ENCODE assay signal across 17 cellular contexts in the genomic region with DNA sequence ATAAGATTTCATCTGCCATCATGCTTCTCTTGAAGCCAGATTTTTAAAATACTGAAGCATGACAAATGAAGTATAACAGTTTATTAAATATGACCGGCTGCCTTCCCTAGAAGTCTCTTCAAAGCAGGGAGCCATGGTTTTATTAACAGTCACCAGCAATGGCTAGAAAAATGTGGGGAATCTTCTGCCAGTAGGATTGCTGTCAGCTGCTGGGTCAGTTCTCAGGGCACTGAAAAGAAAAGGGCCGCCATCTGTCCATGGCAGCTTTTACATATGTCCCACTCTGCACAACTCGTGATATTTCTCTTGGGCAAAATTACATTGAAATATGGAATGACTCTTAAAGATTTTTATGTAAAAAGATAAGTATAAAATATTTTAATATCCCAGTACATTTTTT. TPM values are rescaled to one million over a fixed set of nuclear protein-coding genes. Genes with fewer than 3 reads are reported as not detected.
DNase-seq lines count a peak whose midpoint lies in the region; ATAC-seq, FAIRE-seq and TF ChIP-seq lines count a peak whose summit lies in the region.
"Had no signal": no experiment of that assay in that cellular context is flagged by ENCODE, and none has a peak within 500 bp of the region (broad histone marks: within the 10 kb centered on the region; RNA-seq: fewer than 3 reads in every experiment).

No MANE protein-coding gene starts in this region.

- no peaks in the 10 kb centered on the region for H3K27me3 Mint-ChIP-seq in T-helper 2 cell treated with Interferon-gamma antibody and Interleukin-4, amounts not matched to agents 5 μg/mL and 100 μg/mL, for 36 hours (ENCODE audit: low read depth)
- H3K27me3 Mint-ChIP-seq in astrocyte (ENCODE audit: low read depth, unreplicated experiment), result no peaks in the 10 kb centered on the region
- H3K27me3 Mint-ChIP-seq in mesothelial cell of epicardium (ENCODE audit: low read depth), result peaks cover 4% of the 10 kb centered on the region
- no peaks in the 10 kb centered on the region for H3K27me3 Mint-ChIP-seq in stimulated activated naive B cell treated with anti-CD40 and anti-IgM and Interleukin-4, amounts not matched to agents 10 μg/mL and 1 μg/mL and 100 μg/mL, for 72 hours
- no peaks in the 10 kb centered on the region for H3K27me3 Mint-ChIP-seq in activated CD4-positive, alpha-beta T cell treated with anti-CD3 and anti-CD28 coated beads, Interleukin-2, amount 10 ng/mL, durations not matched to agents 7 days and 5 days
- H3K27me3 Mint-ChIP-seq: central memory CD8-positive, alpha-beta T cell had no signal

- H3K4me1 ChIP-seq in astrocyte (ENCODE audit: insufficient read depth, low read length), result peaks cover 6% of the 10 kb centered on the region
- H3K4me1 ChIP-seq in upper lobe of right lung, result peaks cover 12% of the 10 kb centered on the region

- H3K79me2 ChIP-seq in astrocyte (ENCODE audit: insufficient read depth, low read length), result peaks cover 21% of the 10 kb centered on the region

- H3K27me3 ChIP-seq in astrocyte (ENCODE audit: insufficient read depth, low read length) (no peaks in the 10 kb centered on the region), upper lobe of right lung (no peaks in the 10 kb centered on the region)
- H3K27me3 ChIP-seq: uterus had no signal

- H3K4me3 ChIP-seq in astrocyte (ENCODE audit: insufficient read depth, low read depth, low read length), result no peak overlapping the region
- H3K4me3 ChIP-seq in upper lobe of right lung, result no peak overlapping the region
- H3K4me3 ChIP-seq: A549, uterus had no signal

- H4K20me1 ChIP-seq in astrocyte (ENCODE audit: insufficient read depth, low read length), result peaks cover 12% of the 10 kb centered on the region

- H3K9me3 ChIP-seq in astrocyte (ENCODE audit: insufficient read depth, low read depth, low read length) (no peaks in the 10 kb centered on the region), upper lobe of right lung (no peaks in the 10 kb centered on the region)
- H3K9me3 ChIP-seq: A549, uterus had no signal

- no peak for TF ChIP-seq CTCF in astrocyte (IDR thresholded peaks at IDR 0.05; ENCODE audit: insufficient read depth, low read depth, low read length)
- TF ChIP-seq CTCF in mesothelial cell of epicardium (IDR thresholded peaks at IDR 0.05; ENCODE audit: unreplicated experiment), result no peak
- TF ChIP-seq CTCF in upper lobe of right lung (IDR thresholded peaks at IDR 0.05), result no peak

- H3K36me3 ChIP-seq in astrocyte (ENCODE audit: insufficient read depth, low read length), result peaks cover 37% of the 10 kb centered on the region
- H3K36me3 ChIP-seq in upper lobe of right lung, result peaks cover 59% of the 10 kb centered on the region
- H3K36me3 ChIP-seq: uterus had no signal

- no peak overlapping the region for H3K4me2 ChIP-seq in astrocyte (ENCODE audit: low read length)
- H3K4me2 ChIP-seq: A549 had no signal

- H3K27ac Mint-ChIP-seq in T-helper 2 cell treated with Interferon-gamma antibody and Interleukin-4, amounts not matched to agents 5 μg/mL and 100 μg/mL, for 36 hours, result no peak overlapping the region
- H3K27ac Mint-ChIP-seq in astrocyte (ENCODE audit: unreplicated experiment) (no peak overlapping the region), mesothelial cell of epicardium (peak overlapping the region; percentile 59)
- no peak overlapping the region for H3K27ac Mint-ChIP-seq in stimulated activated naive B cell treated with anti-CD40 and anti-IgM and Interleukin-4, amounts not matched to agents 10 μg/mL and 1 μg/mL and 100 μg/mL, for 72 hours
- no peak overlapping the region for H3K27ac Mint-ChIP-seq in activated CD4-positive, alpha-beta T cell treated with anti-CD3 and anti-CD28 coated beads, Interleukin-2, amount 10 ng/mL, durations not matched to agents 7 days and 5 days
- H3K27ac Mint-ChIP-seq: activated CD4-positive, alpha-beta T cell treated with anti-CD3 and anti-CD28 coated beads, Interleukin-2, amount 10 ng/mL, durations not matched to agents 24 days and 14 days had no signal

- no peaks in the 10 kb centered on the region for H3K9me3 Mint-ChIP-seq in T-helper 2 cell treated with Interferon-gamma antibody and Interleukin-4, amounts not matched to agents 5 μg/mL and 100 μg/mL, for 36 hours
- H3K9me3 Mint-ChIP-seq in astrocyte (ENCODE audit: unreplicated experiment) (no peaks in the 10 kb centered on the region), mesothelial cell of epicardium (no peaks in the 10 kb centered on the region)
- no peaks in the 10 kb centered on the region for H3K9me3 Mint-ChIP-seq in stimulated activated naive B cell treated with anti-CD40 and anti-IgM and Interleukin-4, amounts not matched to agents 10 μg/mL and 1 μg/mL and 100 μg/mL, for 72 hours
- no peaks in the 10 kb centered on the region for H3K9me3 Mint-ChIP-seq in activated CD4-positive, alpha-beta T cell treated with anti-CD3 and anti-CD28 coated beads, Interleukin-2, amount 10 ng/mL, durations not matched to agents 7 days and 5 days
- H3K9me3 Mint-ChIP-seq: activated CD4-positive, alpha-beta T cell treated with anti-CD3 and anti-CD28 coated beads, Interleukin-2, amount 10 ng/mL, durations not matched to agents 24 days and 14 days; central memory CD8-positive, alpha-beta T cell had no signal

- peaks cover 44% of the 10 kb centered on the region for H3K36me3 Mint-ChIP-seq in T-helper 2 cell treated with Interferon-gamma antibody and Interleukin-4, amounts not matched to agents 5 μg/mL and 100 μg/mL, for 36 hours (ENCODE audit: low read depth)
- H3K36me3 Mint-ChIP-seq in astrocyte (ENCODE audit: low read depth, unreplicated experiment) (peaks cover 10% of the 10 kb centered on the region), mesothelial cell of epicardium (peaks cover 29% of the 10 kb centered on the region)
- H3K36me3 Mint-ChIP-seq in stimulated activated naive B cell treated with anti-CD40 and anti-IgM and Interleukin-4, amounts not matched to agents 10 μg/mL and 1 μg/mL and 100 μg/mL, for 72 hours, result peaks cover 33 to 49% of the 10 kb centered on the region in 2 donors
- H3K36me3 Mint-ChIP-seq in activated CD4-positive, alpha-beta T cell treated with anti-CD3 and anti-CD28 coated beads, Interleukin-2, amount 10 ng/mL, durations not matched to agents 7 days and 5 days (ENCODE audit: low read depth), result peaks cover 48% of the 10 kb centered on the region

- ATAC-seq in stimulated activated naive B cell treated with anti-CD40 and anti-IgM and Interleukin-4, amounts not matched to agents 10 μg/mL and 1 μg/mL and 100 μg/mL, for 72 hours (replicated peaks), result no peak
- no peak for ATAC-seq in upper lobe of right lung
- ATAC-seq: A549, GM12878 had no signal

- POLR2A ChIA-PET in activated CD4-positive, alpha-beta T cell treated with anti-CD3 and anti-CD28 coated beads, Interleukin-2, amount 10 ng/mL, durations not matched to agents 7 days and 5 days (lab: Charles Lee), result no interaction called here

- H2AFZ ChIP-seq in astrocyte (ENCODE audit: low read depth, low read length), result no peak overlapping the region

- DNase-seq in T-helper 2 cell treated with Interferon-gamma antibody and Interleukin-4, amounts not matched to agents 5 μg/mL and 100 μg/mL, for 36 hours (ENCODE audit: low spot score), result no peak
- DNase-seq in T-helper 2 cell, result no peak
- no peak for DNase-seq in astrocyte (ENCODE audit: low read depth)
- no peak for DNase-seq in mesothelial cell of epicardium (ENCODE audit: low spot score in 2 of 2, unreplicated experiment in 2 of 2)
- no peak for DNase-seq in stimulated activated naive B cell treated with anti-CD40 and anti-IgM and Interleukin-4, amounts not matched to agents 10 μg/mL and 1 μg/mL and 100 μg/mL, for 72 hours
- no peak for DNase-seq in NCI-H1694 treated with DMSO at 0.1 percent for 48 hours (lab: John Stamatoyannopoulos, UW)
- DNase-seq in upper lobe of right lung, result no peak
- DNase-seq in activated CD4-positive, alpha-beta T cell treated with anti-CD3 and anti-CD28 coated beads, Interleukin-2, amount 10 ng/mL, durations not matched to agents 7 days and 5 days, result no peak
- DNase-seq: activated CD4-positive, alpha-beta T cell treated with anti-CD3 and anti-CD28 coated beads, Interleukin-2, amount 10 ng/mL, durations not matched to agents 24 days and 14 days; activated naive CD4-positive, alpha-beta T cell; DMS153; KG1; NCI-H1930; uterus had no signal

- FAIRE-seq in astrocyte (lab: Jason Lieb, UNC), result no peak
- FAIRE-seq: A549, GM12878 had no signal

- H3K4me3 Mint-ChIP-seq in T-helper 2 cell treated with Interferon-gamma antibody and Interleukin-4, amounts not matched to agents 5 μg/mL and 100 μg/mL, for 36 hours, result peak overlapping the region; percentile 90
- H3K4me3 Mint-ChIP-seq in astrocyte (ENCODE audit: unreplicated experiment) (peak overlapping the region; percentile 99), mesothelial cell of epicardium (peak overlapping the region; percentile 97)
- peak overlapping the region; percentile 96 to 97 for H3K4me3 Mint-ChIP-seq in stimulated activated naive B cell treated with anti-CD40 and anti-IgM and Interleukin-4, amounts not matched to agents 10 μg/mL and 1 μg/mL and 100 μg/mL, for 72 hours
- H3K4me3 Mint-ChIP-seq in activated CD4-positive, alpha-beta T cell treated with anti-CD3 and anti-CD28 coated beads, Interleukin-2, amount 10 ng/mL, durations not matched to agents 7 days and 5 days, result no peak overlapping the region
- H3K4me3 Mint-ChIP-seq: central memory CD8-positive, alpha-beta T cell had no signal

- H3K4me1 Mint-ChIP-seq in T-helper 2 cell treated with Interferon-gamma antibody and Interleukin-4, amounts not matched to agents 5 μg/mL and 100 μg/mL, for 36 hours (ENCODE audit: low read depth), result peaks cover 50% of the 10 kb centered on the region
- H3K4me1 Mint-ChIP-seq in astrocyte (ENCODE audit: low read depth, unreplicated experiment) (peaks cover 20% of the 10 kb centered on the region), mesothelial cell of epicardium (peaks cover 54% of the 10 kb centered on the region)
- H3K4me1 Mint-ChIP-seq in stimulated activated naive B cell treated with anti-CD40 and anti-IgM and Interleukin-4, amounts not matched to agents 10 μg/mL and 1 μg/mL and 100 μg/mL, for 72 hours, result peaks cover 29 to 62% of the 10 kb centered on the region in 2 donors
- H3K4me1 Mint-ChIP-seq in activated CD4-positive, alpha-beta T cell treated with anti-CD3 and anti-CD28 coated beads, Interleukin-2, amount 10 ng/mL, durations not matched to agents 7 days and 5 days, result peaks cover 44% of the 10 kb centered on the region

- no peak overlapping the region for H3K9ac ChIP-seq in astrocyte (ENCODE audit: low read length)

- CTCF ChIA-PET in activated CD4-positive, alpha-beta T cell treated with anti-CD3 and anti-CD28 coated beads, Interleukin-2, amount 10 ng/mL, durations not matched to agents 7 days and 5 days (lab: Charles Lee), result interaction anchor here (0.6 to 0.7 kb wide), 4 partner anchors 45 to 858 kb away, joined by 3 to 5 read pairs (median 4); no protein-coding TSS in a partner anchor

- intact Hi-C loops in upper lobe of right lung (cut with DNase I), result no loop called here

- H3K27ac ChIP-seq in astrocyte (ENCODE audit: low read depth, low read length), result no peak overlapping the region
- H3K27ac ChIP-seq in upper lobe of right lung, result no peak overlapping the region
- H3K27ac ChIP-seq: A549 had no signal

RNA-seq across cellular contexts. Expression of a gene that starts 2.8 kb away (rescaled TPM):
- total RNA-seq in astrocyte (53.3 and 54.7 TPM in 2 replicates), mesothelial cell of epicardium (84.5 to 89.3 TPM (median 86.5 TPM) in 3 replicates), upper lobe of right lung (41.3 TPM)
- 10 to 100 TPM; 28.1 to 31.5 TPM for total RNA-seq in activated CD4-positive, alpha-beta T cell treated with anti-CD3 and anti-CD28 coated beads, Interleukin-2, amount 10 ng/mL, durations not matched to agents 7 days and 5 days
